8 cellular contexts compared by ENCODE assay signal in genomic region chr17:59331129-59331928, GRCh38.
DNase-seq lines count a peak whose midpoint lies in the region; ATAC-seq, FAIRE-seq and TF ChIP-seq lines count a peak whose summit lies in the region.

Gene YPEL2 (plus strand): TSS chr17:59331655. CDS start chr17:59353410, 21,755 bp downstream.

- peak; percentile 98 for FAIRE-seq in urothelium cell line (lab: Jason Lieb, UNC)

- DNase-seq in NCI-H2081 (lab: John Stamatoyannopoulos, UW) (peak; percentile 93 to 96), T-helper 9 cell (peak; percentile 85), astrocyte of the cerebellum (ENCODE audit: low read depth) (peak; percentile 87), hepatic stellate cell (ENCODE audit: low spot score) (peak; percentile 98), putamen (ENCODE audit: low spot score) (peak; percentile 96), urothelium cell line (ENCODE audit: low spot score) (peak; percentile 100)

- peak within 1 kb of the TSS; percentile 74 for H3K4me3 ChIP-seq in astrocyte of the cerebellum (ENCODE audit: low read depth, low read length)

- ATAC-seq in GM18502 (IDR thresholded peaks at IDR 0.05; ENCODE audit: poor library complexity, unreplicated experiment) (peak; percentile 94), HG02973 (IDR thresholded peaks at IDR 0.05; ENCODE audit: unreplicated experiment) (peak; percentile 87)

- in situ Hi-C loops in astrocyte of the cerebellum (cut with HindIII; ENCODE audit: low sequenced_read_pairs): loop anchor here (5.0 kb wide), 1 partner anchor 96 kb away; no protein-coding TSS in a partner anchor

- no peak for TF ChIP-seq CTCF in astrocyte of the cerebellum (IDR thresholded peaks at IDR 0.05; ENCODE audit: low read depth, low read length, missing control alignments)

Comparison
In these comparisons a context has a peak if more than half of its experiments do, and no peak if none do; other contexts are left out.
1. Peak in every context shown above with its lines: DNase-seq, ATAC-seq and H3K4me3 ChIP-seq.